In the genomic region with DNA sequence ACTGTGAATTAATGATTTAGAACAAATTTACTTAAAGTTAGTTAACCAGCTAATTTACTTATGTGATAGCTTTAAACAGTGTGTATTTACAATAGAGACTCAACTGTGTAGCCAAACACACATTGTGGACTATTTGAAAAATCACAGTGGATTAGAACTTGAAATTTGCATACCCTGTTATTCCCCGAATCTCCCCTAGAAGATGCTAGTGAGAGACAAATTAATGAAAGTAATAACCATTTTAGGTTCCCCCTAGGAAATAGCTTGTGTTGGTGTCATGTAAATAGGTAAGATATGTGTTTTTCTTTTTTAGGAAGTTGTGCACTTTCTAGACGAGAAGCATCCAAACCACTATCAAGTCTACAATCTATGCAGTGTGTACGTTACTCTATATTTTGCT, we compare ENCODE assay signal across 21 cellular contexts.
DNase-seq lines count a peak whose midpoint lies in the region; ATAC-seq and TF ChIP-seq lines count a peak whose summit lies in the region.
"Had no signal": no experiment of that assay in that cellular context is flagged by ENCODE, and none has a peak within 500 bp of the region (broad histone marks: within the 10 kb centered on the region; RNA-seq: fewer than 3 reads in every experiment).

No MANE protein-coding gene starts in this region.

- no peak overlapping the region for H3K27ac ChIP-seq in Karpas-422 (ENCODE audit: low read length)
- H3K27ac ChIP-seq: psoas muscle, transverse colon, VCaP had no signal

- no peaks in the 10 kb centered on the region for H3K9me3 ChIP-seq in Karpas-422 (ENCODE audit: low read length)
- H3K9me3 ChIP-seq: psoas muscle, transverse colon had no signal

- H3K4me1 ChIP-seq in Karpas-422 (ENCODE audit: low read length): no peaks in the 10 kb centered on the region
- H3K4me1 ChIP-seq: psoas muscle, transverse colon had no signal

- H3K4me3 Mint-ChIP-seq in activated CD8-positive, alpha-beta T cell treated with anti-CD3 and anti-CD28 coated beads for 36 hours: no peak overlapping the region
- H3K4me3 Mint-ChIP-seq in activated CD8-positive, alpha-beta T cell treated with anti-CD3 and anti-CD28 coated beads, Interleukin-2, amount 10 ng/mL, durations not matched to agents 7 days and 5 days: no peak overlapping the region
- no peak overlapping the region for H3K4me3 Mint-ChIP-seq in chondrocyte (ENCODE audit: unreplicated experiment)
- no peak overlapping the region for H3K4me3 Mint-ChIP-seq in type B pancreatic cell
- H3K4me3 Mint-ChIP-seq: activated naive CD8-positive, alpha-beta T cell treated with anti-CD3 and anti-CD28 coated beads, Interleukin-2, amount 10 ng/mL, durations not matched to agents 7 days and 5 days; natural killer cell had no signal

- intact Hi-C loops in activated CD8-positive, alpha-beta T cell treated with anti-CD3 and anti-CD28 coated beads for 36 hours (cut with micrococcal nuclease): no loop called here

- no peaks in the 10 kb centered on the region for H3K36me3 ChIP-seq in Karpas-422 (ENCODE audit: insufficient read depth, low read length)
- H3K36me3 ChIP-seq: transverse colon had no signal

- no peaks in the 10 kb centered on the region for H3K9me3 Mint-ChIP-seq in activated CD8-positive, alpha-beta T cell treated with anti-CD3 and anti-CD28 coated beads for 36 hours
- no peaks in the 10 kb centered on the region for H3K9me3 Mint-ChIP-seq in activated CD8-positive, alpha-beta T cell treated with anti-CD3 and anti-CD28 coated beads, Interleukin-2, amount 10 ng/mL, durations not matched to agents 7 days and 5 days (ENCODE audit: insufficient read depth)
- no peaks in the 10 kb centered on the region for H3K9me3 Mint-ChIP-seq in chondrocyte (ENCODE audit: low read depth)
- H3K9me3 Mint-ChIP-seq in type B pancreatic cell: no peaks in the 10 kb centered on the region
- H3K9me3 Mint-ChIP-seq: activated naive CD8-positive, alpha-beta T cell treated with anti-CD3 and anti-CD28 coated beads, Interleukin-2, amount 10 ng/mL, durations not matched to agents 7 days and 5 days; CD4-positive, alpha-beta memory T cell; natural killer cell had no signal

- no peak overlapping the region for H3K9ac ChIP-seq in Karpas-422 (ENCODE audit: low read length)

- H4K20me1 ChIP-seq in Karpas-422 (ENCODE audit: insufficient read depth, low read depth, low read length): no peaks in the 10 kb centered on the region

- no peak overlapping the region for H3K4me3 ChIP-seq in Karpas-422 (ENCODE audit: low read length)
- H3K4me3 ChIP-seq: lung, psoas muscle, transverse colon had no signal

- CTCF ChIA-PET in activated CD8-positive, alpha-beta T cell treated with anti-CD3 and anti-CD28 coated beads for 36 hours (lab: Charles Lee): no interaction called here
- CTCF ChIA-PET in activated CD8-positive, alpha-beta T cell treated with anti-CD3 and anti-CD28 coated beads, Interleukin-2, amount 10 ng/mL, durations not matched to agents 7 days and 5 days (lab: Charles Lee): no interaction called here

- POLR2A ChIA-PET in activated CD8-positive, alpha-beta T cell treated with anti-CD3 and anti-CD28 coated beads for 36 hours (lab: Charles Lee): no interaction called here
- POLR2A ChIA-PET in activated CD8-positive, alpha-beta T cell treated with anti-CD3 and anti-CD28 coated beads, Interleukin-2, amount 10 ng/mL, durations not matched to agents 7 days and 5 days (lab: Charles Lee): no interaction called here

- no peak overlapping the region for H2AFZ ChIP-seq in Karpas-422 (ENCODE audit: low read length)

- no peak for ATAC-seq in activated CD8-positive, alpha-beta T cell treated with anti-CD3 and anti-CD28 coated beads for 36 hours
- no peak for ATAC-seq in activated CD8-positive, alpha-beta T cell treated with anti-CD3 and anti-CD28 coated beads, Interleukin-2, amount 10 ng/mL, durations not matched to agents 7 days and 5 days
- ATAC-seq: natural killer cell; Panc1; psoas muscle; SK-N-SH treated with all-trans-retinoic acid at 6 μM for 48 hours; stimulated activated naive CD8-positive, alpha-beta T cell treated with anti-CD3 and anti-CD28 coated beads, Interleukin-15, Interleukin-2, amounts not matched to agents 100 U/mL and 50 U/mL, for 24 hours had no signal

- H3K27me3 Mint-ChIP-seq in activated CD8-positive, alpha-beta T cell treated with anti-CD3 and anti-CD28 coated beads for 36 hours: peaks cover 3% of the 10 kb centered on the region
- H3K27me3 Mint-ChIP-seq in activated CD8-positive, alpha-beta T cell treated with anti-CD3 and anti-CD28 coated beads, Interleukin-2, amount 10 ng/mL, durations not matched to agents 7 days and 5 days (ENCODE audit: low read depth): peaks cover 27% of the 10 kb centered on the region
- peaks cover 25% of the 10 kb centered on the region for H3K27me3 Mint-ChIP-seq in chondrocyte (ENCODE audit: low read depth)
- peaks cover 10% of the 10 kb centered on the region for H3K27me3 Mint-ChIP-seq in type B pancreatic cell

- H3K9me2 ChIP-seq in Karpas-422 (replicated peaks; ENCODE audit: insufficient read depth, low read length): no peaks in the 10 kb centered on the region

- H3K4me1 Mint-ChIP-seq in activated CD8-positive, alpha-beta T cell treated with anti-CD3 and anti-CD28 coated beads for 36 hours (ENCODE audit: low read depth): no peaks in the 10 kb centered on the region
- peaks cover 2% of the 10 kb centered on the region for H3K4me1 Mint-ChIP-seq in activated CD8-positive, alpha-beta T cell treated with anti-CD3 and anti-CD28 coated beads, Interleukin-2, amount 10 ng/mL, durations not matched to agents 7 days and 5 days (ENCODE audit: low read depth)
- H3K4me1 Mint-ChIP-seq in chondrocyte (ENCODE audit: low read depth) (no peaks in the 10 kb centered on the region), type B pancreatic cell (ENCODE audit: unreplicated experiment) (no peaks in the 10 kb centered on the region)
- H3K4me1 Mint-ChIP-seq: natural killer cell had no signal

- no peak overlapping the region for H3K27ac Mint-ChIP-seq in activated CD8-positive, alpha-beta T cell treated with anti-CD3 and anti-CD28 coated beads for 36 hours
- no peak overlapping the region for H3K27ac Mint-ChIP-seq in activated CD8-positive, alpha-beta T cell treated with anti-CD3 and anti-CD28 coated beads, Interleukin-2, amount 10 ng/mL, durations not matched to agents 7 days and 5 days
- no peak overlapping the region for H3K27ac Mint-ChIP-seq in chondrocyte (ENCODE audit: unreplicated experiment)
- H3K27ac Mint-ChIP-seq in type B pancreatic cell: no peak overlapping the region
- H3K27ac Mint-ChIP-seq: activated naive CD8-positive, alpha-beta T cell treated with anti-CD3 and anti-CD28 coated beads, Interleukin-2, amount 10 ng/mL, durations not matched to agents 7 days and 5 days; CD4-positive, alpha-beta memory T cell; natural killer cell had no signal

- no peak overlapping the region for H3K4me2 ChIP-seq in Karpas-422 (ENCODE audit: low read depth, low read length, poor library complexity, severe bottlenecking)

- TF ChIP-seq CTCF in activated CD8-positive, alpha-beta T cell treated with anti-CD3 and anti-CD28 coated beads for 36 hours (IDR thresholded peaks at IDR 0.05): peak; percentile 24
- TF ChIP-seq CTCF in chondrocyte (IDR thresholded peaks at IDR 0.05) (peak; percentile 24), type B pancreatic cell (conservative IDR thresholded peaks at IDR 0.05) (peak; percentile 39)

- H3K79me2 ChIP-seq in Karpas-422 (ENCODE audit: low read length): no peaks in the 10 kb centered on the region

- DNase-seq in activated CD8-positive, alpha-beta T cell treated with anti-CD3 and anti-CD28 coated beads for 36 hours: no peak
- no peak for DNase-seq in activated CD8-positive, alpha-beta T cell treated with anti-CD3 and anti-CD28 coated beads, Interleukin-2, amount 10 ng/mL, durations not matched to agents 7 days and 5 days
- DNase-seq in Karpas-422 (peak; percentile 51), chondrocyte (ENCODE audit: low spot score) (no peak), type B pancreatic cell (ENCODE audit: extremely low spot score, unreplicated experiment) (no peak), NCI-H2029 treated with DMSO at 0.1 percent for 48 hours (lab: John Stamatoyannopoulos, UW) (no peak), NCI-H2107 (lab: John Stamatoyannopoulos, UW) (no peak), SHP77 treated with DMSO at 0.1 percent for 48 hours (lab: John Stamatoyannopoulos, UW) (no peak)
- DNase-seq: activated naive CD8-positive, alpha-beta T cell treated with anti-CD3 and anti-CD28 coated beads, Interleukin-2, amount 10 ng/mL, durations not matched to agents 7 days and 5 days; CD4-positive, alpha-beta memory T cell; DMS53; natural killer cell; NCI-H2029; NCI-H510A treated with DMSO at 0.1 percent for 48 hours; psoas muscle; stimulated activated naive CD8-positive, alpha-beta T cell treated with anti-CD3 and anti-CD28 coated beads, Interleukin-15, Interleukin-2, amounts not matched to agents 100 U/mL and 50 U/mL, for 24 hours; transverse colon had no signal

- no peaks in the 10 kb centered on the region for H3K36me3 Mint-ChIP-seq in activated CD8-positive, alpha-beta T cell treated with anti-CD3 and anti-CD28 coated beads for 36 hours (ENCODE audit: low read depth)
- no peaks in the 10 kb centered on the region for H3K36me3 Mint-ChIP-seq in activated CD8-positive, alpha-beta T cell treated with anti-CD3 and anti-CD28 coated beads, Interleukin-2, amount 10 ng/mL, durations not matched to agents 7 days and 5 days (ENCODE audit: low read depth)
- H3K36me3 Mint-ChIP-seq in chondrocyte (ENCODE audit: low read depth) (no peaks in the 10 kb centered on the region), type B pancreatic cell (no peaks in the 10 kb centered on the region)
- H3K36me3 Mint-ChIP-seq: activated naive CD8-positive, alpha-beta T cell treated with anti-CD3 and anti-CD28 coated beads, Interleukin-2, amount 10 ng/mL, durations not matched to agents 7 days and 5 days; CD4-positive, alpha-beta memory T cell; natural killer cell had no signal

- no peaks in the 10 kb centered on the region for H3K27me3 ChIP-seq in Karpas-422 (ENCODE audit: low read length)
- H3K27me3 ChIP-seq: transverse colon had no signal
